Comparison of ENCODE assay signal across 10 cellular contexts in genomic region chr1:59446257-59446901, GRCh38.
DNase-seq lines count a peak whose midpoint lies in the region; ATAC-seq, FAIRE-seq and TF ChIP-seq lines count a peak whose summit lies in the region.
"Had no signal": no experiment of that assay in that cellular context is flagged by ENCODE, and none has a peak within 500 bp of the region (broad histone marks: within the 10 kb centered on the region; RNA-seq: fewer than 3 reads in every experiment).

No MANE protein-coding gene starts in this region.

- no peak overlapping the region for H3K4ac ChIP-seq in H9 (ENCODE audit: low read depth, low read length)

- H3K9me3 ChIP-seq in H9 (ENCODE audit: control insufficient read depth, low read depth, low read length), result no peaks in the 10 kb centered on the region
- no peaks in the 10 kb centered on the region for H3K9me3 ChIP-seq in astrocyte (ENCODE audit: insufficient read depth, low read depth, low read length)
- H3K9me3 ChIP-seq in stomach, result no peaks in the 10 kb centered on the region
- H3K9me3 ChIP-seq: HAP-1 had no signal

- H3K79me1 ChIP-seq in H9 (ENCODE audit: insufficient read depth, low read depth, low read length, poor library complexity, severe bottlenecking), result no peaks in the 10 kb centered on the region

- H3K27ac ChIP-seq in H9 (ENCODE audit: insufficient read length, low read depth, low read length), result no peak overlapping the region
- H3K27ac ChIP-seq in astrocyte (ENCODE audit: low read depth, low read length), result peak overlapping the region; percentile 70
- peak overlapping the region in 4 of 5 donors; percentile 28 to 69 (median 52) for H3K27ac ChIP-seq in stomach
- peak overlapping the region in 22 of 59 donors; percentile 2 to 67 (median 36) for H3K27ac ChIP-seq in dorsolateral prefrontal cortex

- peaks cover 3% of the 10 kb centered on the region; the same call in 1 of the 2 replicates for H3K4me1 ChIP-seq in H9 (ENCODE audit: insufficient read depth, low read length)
- peaks cover 16% of the 10 kb centered on the region for H3K4me1 ChIP-seq in astrocyte (ENCODE audit: insufficient read depth, low read length)
- peaks cover 0 to 11% (median 4%) of the 10 kb centered on the region in 4 donors for H3K4me1 ChIP-seq in stomach

- H4K20me1 ChIP-seq in H9 (ENCODE audit: control insufficient read depth, insufficient read depth, insufficient read length) (no peaks in the 10 kb centered on the region), astrocyte (ENCODE audit: insufficient read depth, low read length) (no peaks in the 10 kb centered on the region)

- no peak for TF ChIP-seq EP300 in stomach (IDR thresholded peaks at IDR 0.05)

- no peak overlapping the region for H4K91ac ChIP-seq in H9 (ENCODE audit: insufficient read length, low read depth, low read length)

- no peak overlapping the region for H3K9ac ChIP-seq in H9 (ENCODE audit: extremely low read depth, insufficient read length, low read length)
- H3K9ac ChIP-seq in astrocyte (ENCODE audit: low read length), result peak overlapping the region; percentile 47

- H3K4me3 Mint-ChIP-seq in H9, result no peak overlapping the region
- no peak overlapping the region for H3K4me3 Mint-ChIP-seq in astrocyte (ENCODE audit: unreplicated experiment)
- H3K4me3 Mint-ChIP-seq in activated CD4-positive, alpha-beta T cell treated with anti-CD3 and anti-CD28 coated beads for 36 hours, result no peak overlapping the region

- H3K23me2 ChIP-seq in H9 (ENCODE audit: insufficient read length, low read depth, low read length, poor library complexity, severe bottlenecking), result no peaks in the 10 kb centered on the region

- H3K79me2 ChIP-seq in H9 (ENCODE audit: insufficient read depth, low read length) (no peaks in the 10 kb centered on the region), astrocyte (ENCODE audit: insufficient read depth, low read length) (no peaks in the 10 kb centered on the region)

- CTCF ChIA-PET in activated CD4-positive, alpha-beta T cell treated with anti-CD3 and anti-CD28 coated beads for 36 hours (lab: Charles Lee), result no interaction called here

- no peak overlapping the region for H3K4me3 ChIP-seq in astrocyte (ENCODE audit: insufficient read depth, low read depth, low read length)
- no peak overlapping the region for H3K4me3 ChIP-seq in stomach
- H3K4me3 ChIP-seq in dorsolateral prefrontal cortex, result no peak overlapping the region
- H3K4me3 ChIP-seq: HAP-1 had no signal

- H3T11ph ChIP-seq in H9 (ENCODE audit: low read length), result no peak overlapping the region

- no peaks in the 10 kb centered on the region for H3K27me3 Mint-ChIP-seq in H9 (ENCODE audit: low read depth)
- no peaks in the 10 kb centered on the region for H3K27me3 Mint-ChIP-seq in astrocyte (ENCODE audit: low read depth, unreplicated experiment)
- H3K27me3 Mint-ChIP-seq in activated CD4-positive, alpha-beta T cell treated with anti-CD3 and anti-CD28 coated beads for 36 hours, result no peaks in the 10 kb centered on the region

- no peak overlapping the region for H2BK12ac ChIP-seq in H9 (ENCODE audit: insufficient read length, low read depth, low read length)

- POLR2A ChIA-PET in activated CD4-positive, alpha-beta T cell treated with anti-CD3 and anti-CD28 coated beads for 36 hours (lab: Charles Lee), result no interaction called here

- H4K8ac ChIP-seq in H9 (replicated peaks; ENCODE audit: insufficient read length, low read depth, low read length), result no peak overlapping the region

- peaks cover 3 to 22% (median 3%) of the 10 kb centered on the region in 3 experiments; a peak in 5 of 7 replicates for H3K36me3 Mint-ChIP-seq in H9 (ENCODE audit: insufficient read depth in 1 of 3, low read depth in 3 of 3)
- H3K36me3 Mint-ChIP-seq in astrocyte (ENCODE audit: low read depth, unreplicated experiment), result no peaks in the 10 kb centered on the region
- no peaks in the 10 kb centered on the region for H3K36me3 Mint-ChIP-seq in activated CD4-positive, alpha-beta T cell treated with anti-CD3 and anti-CD28 coated beads for 36 hours (ENCODE audit: low read depth)

- H3K27ac Mint-ChIP-seq in H9 (peak overlapping the region in 2 of 3 experiments; percentile 36 to 74; a peak in 3 of 7 replicates), astrocyte (ENCODE audit: unreplicated experiment) (peak overlapping the region; percentile 48)
- no peak overlapping the region for H3K27ac Mint-ChIP-seq in activated CD4-positive, alpha-beta T cell treated with anti-CD3 and anti-CD28 coated beads for 36 hours

- intact Hi-C loops in stomach (cut with DNase I; ENCODE audit: low total_unique reads) (no loop called here), dorsolateral prefrontal cortex (cut with DNase I) (no loop called here)
- intact Hi-C loops in activated CD4-positive, alpha-beta T cell treated with anti-CD3 and anti-CD28 coated beads for 36 hours (cut with DNase I, micrococcal nuclease), result no loop called here

- no peak overlapping the region for H3K4me2 ChIP-seq in H9 (ENCODE audit: insufficient read depth, insufficient read length, low read length)
- peak overlapping the region; percentile 62 for H3K4me2 ChIP-seq in astrocyte (ENCODE audit: low read length)

- H3K4me1 Mint-ChIP-seq in H9 (peaks cover 18 to 26% of the 10 kb centered on the region in 2 experiments), astrocyte (ENCODE audit: low read depth, unreplicated experiment) (peaks cover 12% of the 10 kb centered on the region)
- no peaks in the 10 kb centered on the region for H3K4me1 Mint-ChIP-seq in activated CD4-positive, alpha-beta T cell treated with anti-CD3 and anti-CD28 coated beads for 36 hours

- no peaks in the 10 kb centered on the region for H3K27me3 ChIP-seq in H9 (ENCODE audit: insufficient read depth, low read length)
- H3K27me3 ChIP-seq in astrocyte (ENCODE audit: insufficient read depth, low read length), result no peaks in the 10 kb centered on the region
- H3K27me3 ChIP-seq in stomach, result no peaks in the 10 kb centered on the region
- no peaks in the 10 kb centered on the region for H3K27me3 ChIP-seq in dorsolateral prefrontal cortex

- DNase-seq in H9 (no peak), astrocyte (ENCODE audit: low read depth) (peak; percentile 87), islet precursor cell (peak; percentile 63), stomach (no peak), dorsolateral prefrontal cortex (no peak), epidermal melanocyte (ENCODE audit: insufficient read length, low spot score) (no peak), urothelium cell line (ENCODE audit: low spot score) (no peak)
- no peak for DNase-seq in activated CD4-positive, alpha-beta T cell treated with anti-CD3 and anti-CD28 coated beads for 36 hours

- H3K23ac ChIP-seq in H9 (ENCODE audit: insufficient read length, low read depth, low read length), result no peak overlapping the region

- no peak overlapping the region for H3K18ac ChIP-seq in H9 (ENCODE audit: insufficient read length, low read depth, low read length)

- H3K14ac ChIP-seq in H9 (ENCODE audit: insufficient read depth, low read length), result no peak overlapping the region

- no peak overlapping the region for H4K5ac ChIP-seq in H9 (ENCODE audit: insufficient read length, low read depth, low read length)

- H2AFZ ChIP-seq in H9 (ENCODE audit: low read length), result no peak overlapping the region
- peak overlapping the region; percentile 12 for H2AFZ ChIP-seq in astrocyte (ENCODE audit: low read depth, low read length)

- H3K56ac ChIP-seq in H9 (ENCODE audit: insufficient read length, low read depth, low read length), result no peak overlapping the region

- H3K36me3 ChIP-seq in astrocyte (ENCODE audit: insufficient read depth, low read length) (no peaks in the 10 kb centered on the region), stomach (no peaks in the 10 kb centered on the region)
- H3K36me3 ChIP-seq: HAP-1 had no signal

- WGBS in H9 (ENCODE audit: extremely low coverage, insufficient read length, low lambda C conversion rate), result no CpG with 5 or more reads among the region's 9 CpGs
- WGBS in stomach, 5 donors, result 70 to 85% (median 80%) methylated on average over 9 of the region's 9 CpGs

- no peak for ATAC-seq in activated CD4-positive, alpha-beta T cell treated with anti-CD3 and anti-CD28 coated beads for 36 hours

- H2BK20ac ChIP-seq in H9 (ENCODE audit: low read depth, low read length, poor library complexity, severe bottlenecking), result no peak overlapping the region

- H2AK5ac ChIP-seq in H9 (ENCODE audit: insufficient read length, low read length), result no peak overlapping the region

- no peak overlapping the region for H2BK15ac ChIP-seq in H9 (ENCODE audit: low read depth, low read length)

- H2BK120ac ChIP-seq in H9 (ENCODE audit: low read depth, low read length, poor library complexity, severe bottlenecking), result no peak overlapping the region

- no peak for TF ChIP-seq POLR2A in stomach (IDR thresholded peaks at IDR 0.05)

- peak; percentile 69 for FAIRE-seq in astrocyte (lab: Jason Lieb, UNC)
- no peak for FAIRE-seq in urothelium cell line (lab: Jason Lieb, UNC)
- FAIRE-seq: RCC 7860 had no signal

- H2BK5ac ChIP-seq in H9 (ENCODE audit: insufficient read length, low read length), result no peak overlapping the region

- H3K9me3 Mint-ChIP-seq in H9, result peaks cover 7 to 13% of the 10 kb centered on the region in 2 experiments
- peaks cover 4% of the 10 kb centered on the region for H3K9me3 Mint-ChIP-seq in astrocyte (ENCODE audit: unreplicated experiment)
- H3K9me3 Mint-ChIP-seq in activated CD4-positive, alpha-beta T cell treated with anti-CD3 and anti-CD28 coated beads for 36 hours (ENCODE audit: low read depth), result no peaks in the 10 kb centered on the region

- no peak for TF ChIP-seq CTCF in H9 (conservative IDR thresholded peaks at IDR 0.05)
- no peak for TF ChIP-seq CTCF in astrocyte (IDR thresholded peaks at IDR 0.05; ENCODE audit: insufficient read depth, low read depth, low read length)
- TF ChIP-seq CTCF in stomach (IDR thresholded peaks at IDR 0.05), result no peak
- TF ChIP-seq CTCF in dorsolateral prefrontal cortex (IDR thresholded peaks at IDR 0.05 in 54 of 56, conservative IDR thresholded peaks at IDR 0.05 in 2 of 56; ENCODE audit: low read depth in 1 of 56, partially characterized antibody in 56 of 56), result no peak

Comparison
In these comparisons a context has a peak if more than half of its experiments do, and no peak if none do; other contexts are left out.
1. DNase-seq: peak in astrocyte (single experiment) and islet precursor cell (single experiment); none in H9 (single experiment), stomach (single experiment), dorsolateral prefrontal cortex (0 of 10), epidermal melanocyte (single experiment), urothelium cell line (single experiment) and activated CD4-positive, alpha-beta T cell treated with anti-CD3 and anti-CD28 coated beads for 36 hours (single experiment).